ENCODE assay signal across 16 cellular contexts in genomic region chr7:42915356-42915755, GRCh38. TPM values are rescaled to one million over a fixed set of nuclear protein-coding genes. Genes with fewer than 3 reads are reported as not detected.
DNase-seq lines count a peak whose midpoint lies in the region; ATAC-seq, FAIRE-seq and TF ChIP-seq lines count a peak whose summit lies in the region.
"Had no signal": no experiment of that assay in that cellular context is flagged by ENCODE, and none has a peak within 500 bp of the region (broad histone marks: within the 10 kb centered on the region; RNA-seq: fewer than 3 reads in every experiment).

No MANE protein-coding gene starts in this region.

- no peaks in the 10 kb centered on the region for H3K9me3 ChIP-seq in endothelial cell of umbilical vein (replicated peaks; ENCODE audit: control insufficient read depth, insufficient read depth, low read length)
- H3K9me3 ChIP-seq in trophoblast cell (ENCODE audit: insufficient read depth, low read depth, low read length) = no peaks in the 10 kb centered on the region
- H3K9me3 ChIP-seq: gastroesophageal sphincter, HAP-1 had no signal

- H3K79me2 ChIP-seq in endothelial cell of umbilical vein (ENCODE audit: control insufficient read depth, insufficient read depth, low read length) = no peaks in the 10 kb centered on the region
- H3K79me2 ChIP-seq in trophoblast cell (ENCODE audit: control insufficient read depth, insufficient read depth, low read length, poor library complexity) = peaks cover 6% of the 10 kb centered on the region

- peaks cover 33% of the 10 kb centered on the region for H3K4me1 ChIP-seq in endothelial cell of umbilical vein (ENCODE audit: control insufficient read depth, extremely low read depth, insufficient read depth, low read length)
- peaks cover 0 to 2% of the 10 kb centered on the region in 2 experiments for H3K4me1 ChIP-seq in trophoblast cell (ENCODE audit: control insufficient read depth in 1 of 2, insufficient read depth in 2 of 2, low read length in 2 of 2)

- H3K36me3 Mint-ChIP-seq in activated B cell treated with CpG ODN at 0.5 μM for 24 hours (ENCODE audit: low read depth) = peaks cover 49% of the 10 kb centered on the region
- H3K36me3 Mint-ChIP-seq in nephron (ENCODE audit: low read depth) = peaks cover 57% of the 10 kb centered on the region

- no peaks in the 10 kb centered on the region for H3K9me1 ChIP-seq in endothelial cell of umbilical vein (replicated peaks; ENCODE audit: control insufficient read depth, extremely low read depth, insufficient read depth, low read length)

- BruUV-seq in endothelial cell of umbilical vein (replicated peaks; lab: Mats Ljungman, UMichigan) = no TSS peak

- CTCF ChIA-PET in activated B cell treated with CpG ODN at 0.5 μM for 24 hours (lab: Charles Lee) = no interaction called here
- CTCF ChIA-PET in endothelial cell of umbilical vein (lab: Charles Lee) = interaction anchor here (1.4 to 3.1 kb wide), 3 partner anchors 14 to 26 kb away, joined by 7 to 10 read pairs (median 9); partner anchors contain the start of genes MRPL32 and PSMA2

- no peak overlapping the region for H2BK5ac ChIP-seq in trophoblast cell (ENCODE audit: low read depth, low read length, poor library complexity)

- intact Hi-C loops in activated B cell treated with CpG ODN at 0.5 μM for 24 hours (cut with micrococcal nuclease) (no loop called here), endothelial cell of umbilical vein (cut with micrococcal nuclease) (no loop called here)

- no peak overlapping the region for H3K4ac ChIP-seq in trophoblast cell (ENCODE audit: low read depth, low read length)

- H3K36me3 ChIP-seq in endothelial cell of umbilical vein (ENCODE audit: control insufficient read depth in 2 of 2, extremely low read depth in 1 of 2, insufficient read depth in 2 of 2, low read length in 2 of 2) (peaks cover 5 to 10% of the 10 kb centered on the region in 2 experiments), trophoblast cell (ENCODE audit: control insufficient read depth in 1 of 2, insufficient read depth in 2 of 2, low read length in 2 of 2) (peaks cover 11 to 19% of the 10 kb centered on the region in 2 experiments)

- H3K9me3 Mint-ChIP-seq in activated B cell treated with CpG ODN at 0.5 μM for 24 hours (no peaks in the 10 kb centered on the region), nephron (no peaks in the 10 kb centered on the region)

- H4K20me1 ChIP-seq in endothelial cell of umbilical vein (replicated peaks; ENCODE audit: control insufficient read depth, extremely low read depth, insufficient read depth, low read length) = no peaks in the 10 kb centered on the region

- no peak overlapping the region for H4K91ac ChIP-seq in trophoblast cell (ENCODE audit: low read depth, low read length)

- no peak overlapping the region for H3K23ac ChIP-seq in trophoblast cell (ENCODE audit: low read length)

- H3K4me1 Mint-ChIP-seq in activated B cell treated with CpG ODN at 0.5 μM for 24 hours = peaks cover 36% of the 10 kb centered on the region
- peaks cover 48% of the 10 kb centered on the region for H3K4me1 Mint-ChIP-seq in nephron

- H3K27me3 ChIP-seq in endothelial cell of umbilical vein (ENCODE audit: control insufficient read depth in 2 of 2, insufficient read depth in 2 of 2, low read length in 2 of 2) (no peaks in the 10 kb centered on the region), trophoblast cell (ENCODE audit: insufficient read depth, low read length) (no peaks in the 10 kb centered on the region)
- H3K27me3 ChIP-seq: gastroesophageal sphincter had no signal

- POLR2A ChIA-PET in activated B cell treated with CpG ODN at 0.5 μM for 24 hours (lab: Charles Lee) = interaction anchor here (0.6 to 1.4 kb wide), 2 partner anchors 16 to 27 kb away, joined by 4 to 6 read pairs; partner anchors contain the start of gene PSMA2
- POLR2A ChIA-PET in endothelial cell of umbilical vein (lab: Charles Lee) = interaction anchor here (0.5 kb wide), 1 partner anchor 989 kb away, joined by 3 read pairs; no protein-coding TSS in a partner anchor

- H2BK12ac ChIP-seq in trophoblast cell (ENCODE audit: low read length) = no peak overlapping the region

- TF ChIP-seq POLR2A in endothelial cell of umbilical vein (IDR thresholded peaks at IDR 0.05; ENCODE audit: low read depth, low read length) (no peak), GM18505 (IDR thresholded peaks at IDR 0.05; ENCODE audit: borderline replicate concordance, extremely low read depth, insufficient read depth, insufficient read length) (no peak)

- TF ChIP-seq CTCF in activated B cell treated with CpG ODN at 0.5 μM for 24 hours (IDR thresholded peaks at IDR 0.05) (no peak), endothelial cell of umbilical vein (IDR thresholded peaks at IDR 0.05; ENCODE audit: extremely low read depth in 1 of 2, insufficient read depth in 1 of 2, low read depth in 1 of 2, low read length in 2 of 2) (no peak), nephron (IDR thresholded peaks at IDR 0.05; ENCODE audit: unreplicated experiment in 3 of 3) (no peak)

- H3K27ac Mint-ChIP-seq in activated B cell treated with CpG ODN at 0.5 μM for 24 hours (peak overlapping the region; percentile 25), nephron (peak overlapping the region; percentile 60 to 99 (median 99))

- H3K27ac ChIP-seq in endothelial cell of umbilical vein (ENCODE audit: insufficient read depth, low read depth, low read length) = peak overlapping the region; percentile 86
- no peak overlapping the region for H3K27ac ChIP-seq in trophoblast cell (ENCODE audit: low read depth, low read length)

- H3K9ac ChIP-seq in endothelial cell of umbilical vein (replicated peaks; ENCODE audit: extremely low read depth, insufficient read depth, low read length) = no peak overlapping the region
- no peak overlapping the region for H3K9ac ChIP-seq in trophoblast cell (ENCODE audit: low read length)

- H3K79me1 ChIP-seq in trophoblast cell (ENCODE audit: low read length) = peaks cover 7% of the 10 kb centered on the region

- no peak overlapping the region for H3K18ac ChIP-seq in trophoblast cell (ENCODE audit: low read length)

- H3K14ac ChIP-seq in trophoblast cell (ENCODE audit: low read length) = no peak overlapping the region

- ATAC-seq in activated B cell treated with CpG ODN at 0.5 μM for 24 hours (ENCODE audit: low read depth) (no peak), GM18505 (IDR thresholded peaks at IDR 0.05; ENCODE audit: unreplicated experiment) (no peak)
- ATAC-seq: gastroesophageal sphincter had no signal

- no peaks in the 10 kb centered on the region for H3K27me3 Mint-ChIP-seq in activated B cell treated with CpG ODN at 0.5 μM for 24 hours
- no peaks in the 10 kb centered on the region for H3K27me3 Mint-ChIP-seq in nephron (ENCODE audit: low read depth)

- dilution Hi-C loops in endothelial cell of umbilical vein (cut with MboI; ENCODE audit: extremely low pct_ligation_motif_present, low sequenced_read_pairs) = no loop called here

- H2BK120ac ChIP-seq in trophoblast cell (ENCODE audit: insufficient read depth, low read length, poor library complexity) = no peak overlapping the region

- no peak overlapping the region for H3K4me3 Mint-ChIP-seq in activated B cell treated with CpG ODN at 0.5 μM for 24 hours
- no peak overlapping the region for H3K4me3 Mint-ChIP-seq in nephron

- H4K8ac ChIP-seq in trophoblast cell (ENCODE audit: low read depth, low read length) = no peak overlapping the region

- H2AFZ ChIP-seq in endothelial cell of umbilical vein (ENCODE audit: low read depth, low read length) (no peak overlapping the region), trophoblast cell (ENCODE audit: insufficient read depth, low read length, poor library complexity) (no peak overlapping the region)

- H2AK5ac ChIP-seq in trophoblast cell (ENCODE audit: low read length) = no peak overlapping the region

- H3K4me3 ChIP-seq in endothelial cell of umbilical vein (replicated peaks in 1 of 3; ENCODE audit: insufficient read depth in 1 of 3, low read depth in 1 of 3, low read length in 3 of 3) = no peak overlapping the region
- H3K4me3 ChIP-seq in trophoblast cell (ENCODE audit: low read depth, low read length) = no peak overlapping the region
- H3K4me3 ChIP-seq: gastroesophageal sphincter, HAP-1 had no signal

- H3K4me2 ChIP-seq in endothelial cell of umbilical vein (ENCODE audit: insufficient read depth, low read length) = no peak overlapping the region
- no peak overlapping the region for H3K4me2 ChIP-seq in trophoblast cell (ENCODE audit: low read length)

- WGBS in trophoblast cell (ENCODE audit: extremely low coverage, insufficient coverage, insufficient read length) = no CpG with 5 or more reads among the region's 1 CpG

- no peak overlapping the region for H4K12ac ChIP-seq in trophoblast cell (ENCODE audit: low read depth, low read length)

- DNase-seq in EH (ENCODE audit: low read depth) (peak; percentile 61), activated B cell treated with CpG ODN at 0.5 μM for 24 hours (no peak), endothelial cell of umbilical vein (ENCODE audit: low read depth, low spot score) (no peak), SW480 (ENCODE audit: low spot score) (no peak), trophoblast cell (no peak), occipital lobe (lab: John Stamatoyannopoulos, UW) (no peak)
- DNase-seq: amygdala; NCI-H2107; Right ventricle myocardium superior; stimulated activated CD4-positive, alpha-beta T cell treated with anti-CD3 and anti-CD28 coated beads, Interleukin-4, amount 100 ng/mL, for 24 hours; stimulated activated naive CD4-positive, alpha-beta T cell treated with Interleukin-2 at 50 U/mL for 16 hours had no signal

- FAIRE-seq in endothelial cell of umbilical vein (lab: Jason Lieb, UNC) = peak; percentile 28
- FAIRE-seq: G401.6 had no signal

RNA-seq across cellular contexts. Expression of gene C7orf25, which starts 3.5 kb away (rescaled TPM):
- total RNA-seq in activated B cell treated with CpG ODN at 0.5 μM for 24 hours = 4.5 and 5.5 TPM in 2 replicates
- total RNA-seq in endothelial cell of umbilical vein = 4.2 and 4.5 TPM in 2 replicates
- 1.4 TPM in 2 replicates for polyA plus RNA-seq in endothelial cell of umbilical vein
- 3.8 and 4.3 TPM in 2 replicates for polyA plus RNA-seq in endothelial cell of umbilical vein (2011; cell fraction: cytosol; rRNA removed)
- polyA plus RNA-seq in endothelial cell of umbilical vein (2011; cell fraction: nucleus; rRNA removed) = 1.6 and 3.2 TPM in 2 replicates
- polyA plus RNA-seq in endothelial cell of umbilical vein (2012) = 2.9 and 4.0 TPM in 2 replicates
- 1.7 and 2.7 TPM in 2 replicates for polyA minus RNA-seq in endothelial cell of umbilical vein
- not detected for polyA minus RNA-seq in endothelial cell of umbilical vein (2011; cell fraction: cytosol; rRNA and poly(A)+ RNA removed)
- polyA minus RNA-seq in endothelial cell of umbilical vein (2011; cell fraction: nucleus; rRNA and poly(A)+ RNA removed) = 4.5 and 7.7 TPM in 2 replicates
- 3.9 and 4.7 TPM in 2 replicates for polyA plus RNA-seq in trophoblast cell (2013)
- total RNA-seq in occipital lobe = 9.2 TPM

RNA-seq across cellular contexts. Expression of gene PSMA2, which starts 16.6 kb away (rescaled TPM):
- total RNA-seq in activated B cell treated with CpG ODN at 0.5 μM for 24 hours (88.1 and 109 TPM in 2 replicates), endothelial cell of umbilical vein (110 and 118 TPM in 2 replicates), occipital lobe (51.2 TPM)
- 73.3 and 107 TPM in 2 replicates for polyA plus RNA-seq in endothelial cell of umbilical vein
- 127 and 145 TPM in 2 replicates for polyA plus RNA-seq in endothelial cell of umbilical vein (2011; cell fraction: cytosol; rRNA removed)
- polyA plus RNA-seq in endothelial cell of umbilical vein (2011; cell fraction: nucleus; rRNA removed) = 49.8 and 72.9 TPM in 2 replicates
- 139 and 231 TPM in 2 replicates for polyA plus RNA-seq in endothelial cell of umbilical vein (2012)
- 23.5 and 31.9 TPM in 2 replicates for polyA minus RNA-seq in endothelial cell of umbilical vein
- 26.9 TPM for polyA minus RNA-seq in endothelial cell of umbilical vein (2011; cell fraction: cytosol; rRNA and poly(A)+ RNA removed)
- 15.7 and 25.1 TPM in 2 replicates for polyA minus RNA-seq in endothelial cell of umbilical vein (2011; cell fraction: nucleus; rRNA and poly(A)+ RNA removed)
- polyA plus RNA-seq in trophoblast cell (2013) = 200 and 207 TPM in 2 replicates

RNA-seq across cellular contexts. Expression of gene MRPL32, which starts 16.8 kb away (rescaled TPM):
- total RNA-seq in activated B cell treated with CpG ODN at 0.5 μM for 24 hours (38.8 and 39.5 TPM in 2 replicates), endothelial cell of umbilical vein (56.6 and 62.2 TPM in 2 replicates), occipital lobe (50.8 TPM)
- polyA plus RNA-seq in endothelial cell of umbilical vein = 28.3 and 39.9 TPM in 2 replicates
- polyA plus RNA-seq in endothelial cell of umbilical vein (2011; cell fraction: cytosol; rRNA removed) = 71.0 and 74.1 TPM in 2 replicates
- 46.2 and 69.8 TPM in 2 replicates for polyA plus RNA-seq in endothelial cell of umbilical vein (2011; cell fraction: nucleus; rRNA removed)
- 54.9 and 76.2 TPM in 2 replicates for polyA plus RNA-seq in endothelial cell of umbilical vein (2012)
- 9.0 and 10.9 TPM in 2 replicates for polyA minus RNA-seq in endothelial cell of umbilical vein
- 15.9 TPM for polyA minus RNA-seq in endothelial cell of umbilical vein (2011; cell fraction: cytosol; rRNA and poly(A)+ RNA removed)
- 13.6 and 13.9 TPM in 2 replicates for polyA minus RNA-seq in endothelial cell of umbilical vein (2011; cell fraction: nucleus; rRNA and poly(A)+ RNA removed)
- polyA plus RNA-seq in trophoblast cell (2013) = 60.2 and 70.0 TPM in 2 replicates
